Comparison of ENCODE assay signal across 9 cellular contexts in the genomic region with DNA sequence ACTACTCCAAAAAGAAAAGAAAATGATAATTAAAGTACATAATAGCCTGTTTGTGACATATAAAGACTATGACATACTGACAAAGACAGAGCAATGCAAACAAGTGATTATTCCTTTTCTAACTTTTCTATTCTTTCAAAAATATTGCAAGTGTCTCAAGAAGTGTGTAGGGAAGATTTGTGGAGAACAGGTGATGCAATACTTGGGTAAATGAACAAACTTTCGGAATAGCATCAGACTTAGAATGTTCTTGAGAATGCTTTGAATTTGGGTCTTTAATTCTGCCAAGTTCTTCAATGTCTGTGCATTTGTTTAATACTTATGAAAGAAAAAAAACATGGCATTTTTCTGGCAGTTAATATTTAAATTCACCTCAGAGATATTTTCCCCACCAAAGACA. TPM values are rescaled to one million over a fixed set of nuclear protein-coding genes. Genes with fewer than 3 reads are reported as not detected.
"Had no signal": no experiment of that assay in that cellular context is flagged by ENCODE, and none has a peak within 500 bp of the region (broad histone marks: within the 10 kb centered on the region; RNA-seq: fewer than 3 reads in every experiment).

No MANE protein-coding gene starts in this region.

- DNase-seq: H7, HFFc6, KG1 had no signal

- H3K4me3 ChIP-seq: GM23338, HAP-1 had no signal

- H3K4me1 ChIP-seq: HAP-1 had no signal

- H3K27ac ChIP-seq: HL-60 had no signal

- H3K9me3 ChIP-seq: HAP-1 had no signal

- ATAC-seq: GM23338, HCT116 had no signal

- H3K36me3 ChIP-seq: HAP-1 had no signal

- H3K4me2 ChIP-seq: GM23338 had no signal

RNA-seq across cellular contexts. Expression of a gene that starts 40.0 kb away (rescaled TPM):
- total RNA-seq: HFFc6, HT1080 had no signal
- polyA plus RNA-seq: IgD-negative memory B cell had no signal
